ENCODE assay signal across 11 cellular contexts in genomic region chr6:135999393-135999792, GRCh38.
"Had no signal": no experiment of that assay in that cellular context is flagged by ENCODE, and none has a peak within 500 bp of the region (broad histone marks: within the 10 kb centered on the region; RNA-seq: fewer than 3 reads in every experiment).

No MANE protein-coding gene starts in this region.

- H3K36me3 ChIP-seq: HAP-1 had no signal

- FAIRE-seq: H1, H54 had no signal

- H3K4me3 Mint-ChIP-seq: GM23338, H9, HFFc6 had no signal

- H3K9ac ChIP-seq: GM23248 had no signal

- H3K4me3 ChIP-seq: GM23248, GM23338, HAP-1 had no signal

- DNase-seq: GM23248, GOT3, H7, H9, HCEC 1CT, HFFc6 had no signal

- H3K27ac Mint-ChIP-seq: GM23338, H9, HFFc6 had no signal

- H3K9me3 ChIP-seq: HAP-1 had no signal

- ATAC-seq: GM23338, HCT116 had no signal

- H3K4me1 ChIP-seq: HAP-1 had no signal

- H3K4me1 Mint-ChIP-seq: GM23338, H9 had no signal

- H3K27ac ChIP-seq: GM23248 had no signal

- H3K4me2 ChIP-seq: GM23338 had no signal

- H2AFZ ChIP-seq: GM23248, GM23338 had no signal
